In the genomic region with DNA sequence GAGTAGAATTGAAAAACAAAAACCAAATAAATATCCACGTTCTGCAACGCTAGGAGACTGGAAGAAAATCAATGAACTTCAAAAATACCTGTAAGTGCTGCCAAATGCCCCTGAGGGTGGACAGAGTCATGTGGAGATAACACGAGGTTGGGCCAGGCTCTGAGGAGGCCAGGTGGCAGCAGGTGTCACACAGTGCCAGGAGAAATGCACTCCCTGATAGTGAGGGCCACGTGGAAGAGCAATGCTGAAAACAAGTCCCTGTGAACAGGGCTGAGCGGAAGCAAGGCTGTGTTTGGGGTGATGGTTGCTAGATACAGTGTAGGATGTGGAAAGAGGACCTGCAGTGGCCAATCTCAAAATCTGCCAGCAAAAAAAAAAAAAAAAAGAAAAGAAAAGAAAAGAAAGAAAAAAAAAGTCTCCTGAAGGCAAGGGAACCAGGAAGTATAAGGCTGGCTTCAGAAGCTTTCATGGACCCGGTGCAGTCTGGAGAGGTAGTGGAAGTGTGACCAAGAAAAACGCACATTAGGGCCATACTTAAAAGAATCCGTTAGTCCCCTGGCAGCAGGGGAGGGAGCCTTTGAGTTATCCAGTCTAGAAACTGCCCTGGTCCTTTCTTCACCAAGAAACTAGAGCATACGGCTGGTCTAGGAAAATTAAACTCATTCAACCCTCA, we compare ENCODE assay signal across 13 cellular contexts. TPM values are rescaled to one million over a fixed set of nuclear protein-coding genes. Genes with fewer than 3 reads are reported as not detected.
DNase-seq lines count a peak whose midpoint lies in the region; ATAC-seq and TF ChIP-seq lines count a peak whose summit lies in the region.
"Had no signal": no experiment of that assay in that cellular context is flagged by ENCODE, and none has a peak within 500 bp of the region (broad histone marks: within the 10 kb centered on the region; RNA-seq: fewer than 3 reads in every experiment).

No MANE protein-coding gene starts in this region.

- CTCF ChIA-PET in Calu3 (lab: Charles Lee) = no interaction called here

- no peaks in the 10 kb centered on the region for H3K9me3 Mint-ChIP-seq in Calu3 (ENCODE audit: low read depth, unreplicated experiment)
- H3K9me3 Mint-ChIP-seq in GM23338 = no peaks in the 10 kb centered on the region

- no peaks in the 10 kb centered on the region for H3F3A ChIP-seq in GM23338 (replicated peaks; ENCODE audit: low read depth)

- no peak for TF ChIP-seq POLR2A in body of pancreas (IDR thresholded peaks at IDR 0.05)

- no peak overlapping the region for H3K4me2 ChIP-seq in GM23338
- H3K4me2 ChIP-seq: BLaER1 had no signal

- H4K20me1 ChIP-seq in GM23338 (replicated peaks; ENCODE audit: insufficient read depth) = no peaks in the 10 kb centered on the region
- H4K20me1 ChIP-seq: BLaER1 had no signal

- 36 to 40% methylated on average over 9 of the region's 9 CpGs for WGBS in body of pancreas, 2 donors

- no peaks in the 10 kb centered on the region for H3K9me3 ChIP-seq in body of pancreas
- no peaks in the 10 kb centered on the region for H3K9me3 ChIP-seq in mucosa of descending colon
- H3K9me3 ChIP-seq in WERI-Rb-1 (ENCODE audit: severe bottlenecking) = no peaks in the 10 kb centered on the region
- H3K9me3 ChIP-seq: BLaER1, HAP-1 had no signal

- H3K27ac Mint-ChIP-seq in Calu3 (ENCODE audit: unreplicated experiment) (no peak overlapping the region), GM23338 (no peak overlapping the region; the same call in 1 of the 2 replicates)

- no peaks in the 10 kb centered on the region for H3K27me3 ChIP-seq in GM23338 (ENCODE audit: insufficient read depth)
- H3K27me3 ChIP-seq in body of pancreas = no peaks in the 10 kb centered on the region
- H3K27me3 ChIP-seq in WERI-Rb-1 (ENCODE audit: insufficient read depth, low read depth, severe bottlenecking) = no peaks in the 10 kb centered on the region
- H3K27me3 ChIP-seq: BLaER1 had no signal

- H3K9me2 ChIP-seq in GM23338 (ENCODE audit: insufficient read depth) = no peaks in the 10 kb centered on the region

- H3K36me3 Mint-ChIP-seq in Calu3 (ENCODE audit: insufficient read depth, unreplicated experiment) = no peaks in the 10 kb centered on the region
- no peaks in the 10 kb centered on the region for H3K36me3 Mint-ChIP-seq in GM23338 (ENCODE audit: low read depth)

- intact Hi-C loops in Calu3 (cut with micrococcal nuclease; ENCODE audit: unreplicated experiment) (no loop called here), body of pancreas (cut with DNase I) (no loop called here), mucosa of descending colon (cut with DNase I, micrococcal nuclease) (no loop called here)

- H3K79me2 ChIP-seq in GM23338 (replicated peaks; ENCODE audit: insufficient read depth) = no peaks in the 10 kb centered on the region

- H3K4me1 ChIP-seq in GM23338 (ENCODE audit: insufficient read depth) (peaks cover 8% of the 10 kb centered on the region), body of pancreas (peaks cover 33% of the 10 kb centered on the region), mucosa of descending colon (ENCODE audit: low read depth) (no peaks in the 10 kb centered on the region)
- H3K4me1 ChIP-seq: BLaER1 had no signal

- no peak for TF ChIP-seq CTCF in Calu3 (IDR thresholded peaks at IDR 0.05; ENCODE audit: unreplicated experiment)
- TF ChIP-seq CTCF in GM23338 (conservative IDR thresholded peaks at IDR 0.05; ENCODE audit: low read depth in 2 of 2) = no peak
- no peak for TF ChIP-seq CTCF in body of pancreas (IDR thresholded peaks at IDR 0.05)
- TF ChIP-seq CTCF in mucosa of descending colon (IDR thresholded peaks at IDR 0.05) = no peak
- TF ChIP-seq CTCF in WERI-Rb-1 (IDR thresholded peaks at IDR 0.05; ENCODE audit: low read depth, low read length) = no peak

- ATAC-seq in GM23338 (peak; percentile 41; the same call in 1 of the 3 replicates), body of pancreas (peak; percentile 98), mucosa of descending colon (peak; percentile 18), HG03159 (IDR thresholded peaks at IDR 0.05; ENCODE audit: unreplicated experiment) (no peak)

- H3K27ac ChIP-seq in GM23338 (ENCODE audit: low read depth) = no peak overlapping the region
- peak overlapping the region in 2 of 4 donors; percentile 47 to 59 for H3K27ac ChIP-seq in body of pancreas
- no peak overlapping the region for H3K27ac ChIP-seq in WERI-Rb-1
- H3K27ac ChIP-seq: BLaER1 had no signal

- H3K36me3 ChIP-seq in GM23338 (ENCODE audit: insufficient read depth) (no peaks in the 10 kb centered on the region), body of pancreas (replicated peaks in 1 of 2; ENCODE audit: insufficient read depth in 1 of 2, low read depth in 2 of 2) (no peaks in the 10 kb centered on the region), mucosa of descending colon (ENCODE audit: low read depth) (no peaks in the 10 kb centered on the region), WERI-Rb-1 (no peaks in the 10 kb centered on the region)
- H3K36me3 ChIP-seq: HAP-1 had no signal

- H3K4me3 ChIP-seq in GM23338 = no peak overlapping the region
- H3K4me3 ChIP-seq in body of pancreas = no peak overlapping the region
- no peak overlapping the region for H3K4me3 ChIP-seq in mucosa of descending colon
- no peak overlapping the region for H3K4me3 ChIP-seq in WERI-Rb-1 (ENCODE audit: low read depth, low read length)
- H3K4me3 ChIP-seq: BLaER1, HAP-1 had no signal

- BruUV-seq in Calu3 (replicated peaks; lab: Mats Ljungman, UMichigan) = no TSS peak

- DNase-seq in Calu3 (peak; percentile 10), GM23338 (ENCODE audit: low spot score) (no peak), body of pancreas (peak; percentile 68 to 81 (median 78)), mucosa of descending colon (no peak), NCI-H2107 (lab: John Stamatoyannopoulos, UW) (no peak), WERI-Rb-1 (no peak)
- DNase-seq: NCI-H1048, NCI-H187, NCI-H524 treated with DMSO at 0.1 percent for 48 hours had no signal

- H2AFZ ChIP-seq in GM23338 = no peak overlapping the region

- H3K4me1 Mint-ChIP-seq in Calu3 (ENCODE audit: low read depth, unreplicated experiment) = peaks cover 10% of the 10 kb centered on the region
- peaks cover 16% of the 10 kb centered on the region for H3K4me1 Mint-ChIP-seq in GM23338

- no peaks in the 10 kb centered on the region for H3K27me3 Mint-ChIP-seq in Calu3 (ENCODE audit: unreplicated experiment)
- peaks cover 5% of the 10 kb centered on the region for H3K27me3 Mint-ChIP-seq in GM23338 (ENCODE audit: insufficient read depth, low read depth, poor library complexity)

- H3K4me3 Mint-ChIP-seq in Calu3 (ENCODE audit: low read depth, unreplicated experiment) (no peak overlapping the region), GM23338 (no peak overlapping the region)

TF ChIP-seq in GM23338, 12 proteins besides CTCF, POLR2A, EP300 and RAD21:
- TF ChIP-seq POLR2AphosphoS5 (IDR thresholded peaks at IDR 0.05; ENCODE audit: low read depth) = no peak

RNA-seq across cellular contexts. Expression of gene C1QTNF3, which starts 16.8 kb away (rescaled TPM):
- 1.5 and 2.1 TPM in 2 replicates for total RNA-seq in Calu3 (2022)
- 0.97 and 1.7 TPM in 2 replicates for total RNA-seq in GM23338 (2014; rRNA removed; shearing (Covaris generic))
- polyA plus RNA-seq in GM23338 (2016; fragmentation: Nextera tagmentation; extraction: Ambion mirVana) = 0.97 and 2.0 TPM in 2 replicates
- 1 to 10 TPM in 1 of 2 donors, under 1 TPM in 1; 0.99 to 8.3 TPM for total RNA-seq in body of pancreas
- 1 to 10 TPM; 5.3 to 10.0 (median 6.1) TPM for total RNA-seq in mucosa of descending colon

RNA-seq across cellular contexts. Expression of gene AMACR, which starts 18.4 kb away (rescaled TPM):
- total RNA-seq in Calu3 (2022) = 9.1 and 10.7 TPM in 2 replicates
- 8.8 and 12.6 TPM in 2 replicates for total RNA-seq in GM23338 (2014; rRNA removed; shearing (Covaris generic))
- polyA plus RNA-seq in GM23338 (2016; fragmentation: Nextera tagmentation; extraction: Ambion mirVana) = 6.7 and 7.0 TPM in 2 replicates
- 1 to 10 TPM; 5.4 to 7.3 TPM for total RNA-seq in body of pancreas
- total RNA-seq in mucosa of descending colon = 100 to 1,000 TPM in 1 of 3 donors, 10 to 100 TPM in 2; 36.3 to 111 (median 75.3) TPM

RNA-seq across cellular contexts. Expression of gene SLC45A2, which starts 41.7 kb away (rescaled TPM):
- total RNA-seq in Calu3 (2022) (0.59 TPM in 1 of 2 replicates, not detected in the other), body of pancreas (not detected), mucosa of descending colon (1 to 10 TPM in 2 of 3 donors, under 1 TPM in 1; 0.28 to 1.2 (median 1.0) TPM)
- not detected in 2 replicates for total RNA-seq in GM23338 (2014; rRNA removed; shearing (Covaris generic))
- not detected in 2 replicates for polyA plus RNA-seq in GM23338 (2016; fragmentation: Nextera tagmentation; extraction: Ambion mirVana)
- total RNA-seq: HT-29 had no signal

Comparison
In these comparisons a context has a peak if more than half of its experiments do, and no peak if none do; other contexts are left out.
1. DNase-seq: peak in Calu3 (single experiment) and body of pancreas (4 of 4); none in GM23338 (single experiment), mucosa of descending colon (0 of 3), NCI-H2107 (single experiment) and WERI-Rb-1 (single experiment).